ENCODE assay signal across 6 cellular contexts in the genomic region with DNA sequence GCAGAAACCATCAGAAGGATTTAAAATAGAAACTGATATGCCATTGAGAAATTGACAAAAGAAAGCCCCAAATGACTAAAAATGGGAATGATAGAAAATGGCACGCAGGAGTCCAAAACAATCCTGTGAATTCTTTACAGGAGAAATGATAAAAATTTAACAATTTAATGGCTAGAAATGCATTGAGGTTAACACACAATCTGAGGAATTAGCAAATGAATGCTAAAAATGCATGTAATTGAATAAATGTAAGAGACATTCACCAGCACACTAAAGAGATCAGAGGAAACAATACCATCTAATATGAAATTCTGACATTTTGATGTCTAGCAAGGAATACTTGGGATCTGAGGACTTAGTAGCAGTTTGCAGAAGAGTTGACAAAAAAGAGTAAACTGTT. TPM values are rescaled to one million over a fixed set of nuclear protein-coding genes. Genes with fewer than 3 reads are reported as not detected.
"Had no signal": no experiment of that assay in that cellular context is flagged by ENCODE, and none has a peak within 500 bp of the region (broad histone marks: within the 10 kb centered on the region; RNA-seq: fewer than 3 reads in every experiment).

No MANE protein-coding gene starts in this region.

- H3K27ac Mint-ChIP-seq: H9 had no signal

- DNase-seq: H9, HCEC 1CT, IMR-90, KG1 had no signal

- H3K4me3 ChIP-seq: K562 had no signal

- H3K4me3 Mint-ChIP-seq: H9 had no signal

- ATAC-seq: K562 had no signal

- H3K9me3 Mint-ChIP-seq: H9 had no signal

RNA-seq across cellular contexts. Expression of a gene that starts 37.0 kb away (rescaled TPM):
- total RNA-seq: HT-29, K562 had no signal
